Comparison of ENCODE assay signal across 1 cellular context in the genomic region with DNA sequence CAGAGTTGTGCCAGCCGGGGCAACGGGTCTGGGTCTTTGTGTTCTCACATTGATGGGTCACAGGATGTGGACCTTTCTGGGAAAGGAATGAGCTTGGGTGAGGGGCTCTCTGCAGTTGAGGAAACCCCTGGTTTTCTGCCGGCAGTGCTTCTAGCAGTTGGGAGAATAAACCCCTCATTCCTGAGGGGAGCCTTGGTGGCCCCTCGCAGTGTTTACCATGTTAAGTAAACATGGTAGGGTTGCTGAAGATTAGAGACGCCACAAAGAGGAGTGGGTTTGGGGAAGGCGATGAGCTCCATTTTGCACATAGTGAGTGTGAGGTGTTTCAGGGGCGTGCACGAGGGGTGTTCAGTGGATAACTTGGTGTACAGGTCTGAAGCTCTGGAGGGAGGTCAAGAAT.
TF ChIP-seq lines count a peak whose summit lies in the region.

No MANE protein-coding gene starts in this region.

TF ChIP-seq in HepG2, 621 proteins besides CTCF, POLR2A, EP300 and RAD21:
- TF ChIP-seq ZNF891 (CRISPR knock-in tag; IDR thresholded peaks at IDR 0.05) (no peak), FOXA3 (CRISPR knock-in tag; IDR thresholded peaks at IDR 0.05) (peak; percentile 77), FOXA1 (IDR thresholded peaks at IDR 0.05) (peak; percentile 32; the same call in 1 of the 2 replicates), FOXA1 (CRISPR knock-in tag; IDR thresholded peaks at IDR 0.05) (peak; percentile 79), ZSCAN9 (CRISPR knock-in tag; IDR thresholded peaks at IDR 0.05; ENCODE audit: borderline replicate concordance) (no peak), ZSCAN25 (CRISPR knock-in tag; IDR thresholded peaks at IDR 0.05) (no peak)
